ENCODE assay signal across 21 cellular contexts in genomic region chr3:186966406-186966805, GRCh38. TPM values are rescaled to one million over a fixed set of nuclear protein-coding genes. Genes with fewer than 3 reads are reported as not detected.
DNase-seq lines count a peak whose midpoint lies in the region; ATAC-seq and TF ChIP-seq lines count a peak whose summit lies in the region.
"Had no signal": no experiment of that assay in that cellular context is flagged by ENCODE, and none has a peak within 500 bp of the region (broad histone marks: within the 10 kb centered on the region; RNA-seq: fewer than 3 reads in every experiment).

No MANE protein-coding gene starts in this region.

- ATAC-seq in effector memory CD8-positive, alpha-beta T cell (replicated peaks) = no peak
- ATAC-seq in thoracic aorta (ENCODE audit: insufficient number of reproducible peaks, low FRiP score, low read depth) (no peak), GM18909 (IDR thresholded peaks at IDR 0.05; ENCODE audit: poor library complexity, unreplicated experiment) (no peak), HG03025 (IDR thresholded peaks at IDR 0.05; ENCODE audit: low FRiP score, unreplicated experiment) (no peak)

- no peak overlapping the region for H3K4me3 Mint-ChIP-seq in activated naive CD4-positive, alpha-beta T cell treated with anti-CD3 and anti-CD28 coated beads, Interleukin-2, amount 10 ng/mL, durations not matched to agents 7 days and 5 days
- no peak overlapping the region for H3K4me3 Mint-ChIP-seq in effector memory CD8-positive, alpha-beta T cell
- H3K4me3 Mint-ChIP-seq: activated CD4-positive, alpha-beta T cell treated with anti-CD3 and anti-CD28 coated beads, Interleukin-2, amount 10 ng/mL, durations not matched to agents 24 days and 14 days had no signal

- H3K36me3 Mint-ChIP-seq in activated naive CD4-positive, alpha-beta T cell treated with anti-CD3 and anti-CD28 coated beads, Interleukin-2, amount 10 ng/mL, durations not matched to agents 7 days and 5 days = peaks cover 50% of the 10 kb centered on the region
- peaks cover 58% of the 10 kb centered on the region for H3K36me3 Mint-ChIP-seq in effector memory CD8-positive, alpha-beta T cell (ENCODE audit: insufficient read depth)

- peak overlapping the region; percentile 73 for H3K27ac ChIP-seq in thoracic aorta
- H3K27ac ChIP-seq: C4-2B, PC-9 had no signal

- CTCF ChIA-PET in activated naive CD4-positive, alpha-beta T cell treated with anti-CD3 and anti-CD28 coated beads, Interleukin-2, amount 10 ng/mL, durations not matched to agents 7 days and 5 days (lab: Charles Lee) = interaction anchor here (1.2 kb wide), 1 partner anchor 14 kb away, joined by 3 read pairs; no protein-coding TSS in a partner anchor

- no peaks in the 10 kb centered on the region for H3K9me3 ChIP-seq in thoracic aorta
- H3K9me3 ChIP-seq: HAP-1, tibial nerve had no signal

- peaks cover 22% of the 10 kb centered on the region for H3K4me1 Mint-ChIP-seq in activated naive CD4-positive, alpha-beta T cell treated with anti-CD3 and anti-CD28 coated beads, Interleukin-2, amount 10 ng/mL, durations not matched to agents 7 days and 5 days
- peaks cover 37 to 42% of the 10 kb centered on the region in 2 donors for H3K4me1 Mint-ChIP-seq in effector memory CD8-positive, alpha-beta T cell (ENCODE audit: low read depth in 2 of 2)

- peaks cover 36 to 67% of the 10 kb centered on the region in 2 donors for H3K4me1 ChIP-seq in thoracic aorta (ENCODE audit: control insufficient read depth in 1 of 2, low read depth in 2 of 2)

- no peak for DNase-seq in activated naive CD4-positive, alpha-beta T cell treated with anti-CD3 and anti-CD28 coated beads, Interleukin-2, amount 10 ng/mL, durations not matched to agents 7 days and 5 days
- no peak for DNase-seq in activated naive CD4-positive, alpha-beta T cell treated with anti-CD3 and anti-CD28 coated beads, Interleukin-2, amount 50 U/mL, for 16 hours
- DNase-seq in effector memory CD8-positive, alpha-beta T cell = no peak
- DNase-seq in myocyte (ENCODE audit: low read depth) (peak; percentile 65), thoracic aorta (ENCODE audit: low spot score) (no peak), AML-193 (lab: John Stamatoyannopoulos, UW) (no peak)
- DNase-seq: activated CD4-positive, alpha-beta T cell treated with anti-CD3 and anti-CD28 coated beads, Interleukin-2, amount 10 ng/mL, durations not matched to agents 24 days and 14 days; DMS79 treated with DMSO at 0.1 percent for 48 hours; effector memory CD4-positive, alpha-beta T cell; hippocampal formation; Kasumi-1; kidney glomerular epithelial cell; midbrain; NCI-H1417 treated with DMSO at 0.1 percent for 48 hours; PC-9; stimulated activated CD4-positive, alpha-beta T cell treated with anti-CD3 and anti-CD28 coated beads, Interleukin-4, amount 100 ng/mL, for 24 hours had no signal

- H3K36me3 ChIP-seq in thoracic aorta = no peaks in the 10 kb centered on the region

- H3K27ac Mint-ChIP-seq in activated naive CD4-positive, alpha-beta T cell treated with anti-CD3 and anti-CD28 coated beads, Interleukin-2, amount 10 ng/mL, durations not matched to agents 7 days and 5 days = peak overlapping the region; percentile 54
- peak overlapping the region; percentile 58 to 82 for H3K27ac Mint-ChIP-seq in effector memory CD8-positive, alpha-beta T cell
- H3K27ac Mint-ChIP-seq: activated CD4-positive, alpha-beta T cell treated with anti-CD3 and anti-CD28 coated beads, Interleukin-2, amount 10 ng/mL, durations not matched to agents 24 days and 14 days had no signal

- H3K27me3 ChIP-seq in thoracic aorta (replicated peaks; ENCODE audit: insufficient read depth) = no peaks in the 10 kb centered on the region
- H3K27me3 ChIP-seq: tibial nerve had no signal

- H3K9me3 Mint-ChIP-seq in activated naive CD4-positive, alpha-beta T cell treated with anti-CD3 and anti-CD28 coated beads, Interleukin-2, amount 10 ng/mL, durations not matched to agents 7 days and 5 days = no peaks in the 10 kb centered on the region
- no peaks in the 10 kb centered on the region for H3K9me3 Mint-ChIP-seq in effector memory CD8-positive, alpha-beta T cell
- H3K9me3 Mint-ChIP-seq: activated CD4-positive, alpha-beta T cell treated with anti-CD3 and anti-CD28 coated beads, Interleukin-2, amount 10 ng/mL, durations not matched to agents 24 days and 14 days had no signal

- H3K27me3 Mint-ChIP-seq in activated naive CD4-positive, alpha-beta T cell treated with anti-CD3 and anti-CD28 coated beads, Interleukin-2, amount 10 ng/mL, durations not matched to agents 7 days and 5 days = no peaks in the 10 kb centered on the region
- no peaks in the 10 kb centered on the region for H3K27me3 Mint-ChIP-seq in effector memory CD8-positive, alpha-beta T cell
- H3K27me3 Mint-ChIP-seq: activated CD4-positive, alpha-beta T cell treated with anti-CD3 and anti-CD28 coated beads, Interleukin-2, amount 10 ng/mL, durations not matched to agents 24 days and 14 days had no signal

- H3K4me3 ChIP-seq in thoracic aorta = no peak overlapping the region
- H3K4me3 ChIP-seq: HAP-1, PC-9, tibial nerve had no signal

- TF ChIP-seq CTCF in thoracic aorta (IDR thresholded peaks at IDR 0.05) = no peak

RNA-seq across cellular contexts. Expression of gene ST6GAL1, which starts 36.1 kb away (rescaled TPM):
- 2.8 and 11.1 TPM in 2 replicates for total RNA-seq in myocyte
- polyA plus RNA-seq in myocyte (2012) = 3.0 TPM
- total RNA-seq in thoracic aorta = 100 to 1,000 TPM in 1 of 2 donors, 10 to 100 TPM in 1; 89.5 to 141 TPM
